17 cellular contexts compared by ENCODE assay signal in genomic region chr5:315488-316209, GRCh38. TPM values are rescaled to one million over a fixed set of nuclear protein-coding genes. Genes with fewer than 3 reads are reported as not detected.
DNase-seq lines count a peak whose midpoint lies in the region; ATAC-seq, FAIRE-seq and TF ChIP-seq lines count a peak whose summit lies in the region.
"Had no signal": no experiment of that assay in that cellular context is flagged by ENCODE, and none has a peak within 500 bp of the region (broad histone marks: within the 10 kb centered on the region; RNA-seq: fewer than 3 reads in every experiment).

No MANE protein-coding gene starts in this region.

- H3K9me3 Mint-ChIP-seq in endodermal cell = no peaks in the 10 kb centered on the region
- no peaks in the 10 kb centered on the region for H3K9me3 Mint-ChIP-seq in CD8-positive, alpha-beta memory T cell

- H3K9ac ChIP-seq in BLaER1 (0 out of 2 replicates have a peak overlapping the region, but pooled peaks have one; percentile 22), endodermal cell (ENCODE audit: extremely low read depth, low read length, poor library complexity, severe bottlenecking) (no peak overlapping the region)

- H3K27ac ChIP-seq in A549 = no peak overlapping the region
- peak overlapping the region; percentile 33; the same call in 1 of the 2 replicates for H3K27ac ChIP-seq in BLaER1
- H3K27ac ChIP-seq in endodermal cell (ENCODE audit: low read depth, low read length) = no peak overlapping the region
- H3K27ac ChIP-seq in CD8-positive, alpha-beta memory T cell (ENCODE audit: low read depth, low read length) = no peak overlapping the region

- H3K4me1 Mint-ChIP-seq in endodermal cell = no peaks in the 10 kb centered on the region
- peaks cover 5 to 25% (median 5%) of the 10 kb centered on the region in 3 donors for H3K4me1 Mint-ChIP-seq in CD8-positive, alpha-beta memory T cell

- no peak overlapping the region for H3K4me3 Mint-ChIP-seq in endodermal cell
- no peak overlapping the region for H3K4me3 Mint-ChIP-seq in CD8-positive, alpha-beta memory T cell

- ATAC-seq in A549 (no peak), GM18868 (IDR thresholded peaks at IDR 0.05; ENCODE audit: unreplicated experiment) (no peak)
- ATAC-seq: K562 had no signal

- H3K9me3 ChIP-seq in A549 (no peaks in the 10 kb centered on the region), BLaER1 (no peaks in the 10 kb centered on the region), endodermal cell (ENCODE audit: control insufficient read depth, low read length) (no peaks in the 10 kb centered on the region)
- H3K9me3 ChIP-seq in CD8-positive, alpha-beta memory T cell (ENCODE audit: low read length) = no peaks in the 10 kb centered on the region

- no peak overlapping the region for H3K27ac Mint-ChIP-seq in endodermal cell
- H3K27ac Mint-ChIP-seq in CD8-positive, alpha-beta memory T cell = no peak overlapping the region

- no peak for FAIRE-seq in A549 (lab: Jason Lieb, UNC)
- FAIRE-seq: GM19239, RCC 7860 had no signal

- H3K27me3 Mint-ChIP-seq in endodermal cell (ENCODE audit: insufficient read depth) = peaks cover 23% of the 10 kb centered on the region
- peaks cover 10 to 16% of the 10 kb centered on the region in 2 donors for H3K27me3 Mint-ChIP-seq in CD8-positive, alpha-beta memory T cell

- H4K20me1 ChIP-seq in BLaER1 = peaks cover 92% of the 10 kb centered on the region

- H3K4me2 ChIP-seq in A549 (no peak overlapping the region), BLaER1 (peak overlapping the region; percentile 87)

- H3K27me3 ChIP-seq in BLaER1 (peaks cover 24% of the 10 kb centered on the region), endodermal cell (ENCODE audit: control insufficient read depth, insufficient read depth, low read length, poor library complexity, severe bottlenecking) (peaks cover 23% of the 10 kb centered on the region)
- peaks cover 4% of the 10 kb centered on the region for H3K27me3 ChIP-seq in CD8-positive, alpha-beta memory T cell (ENCODE audit: insufficient read depth, low read length, poor library complexity, severe bottlenecking)

- no peak overlapping the region for H3K4me3 ChIP-seq in A549
- H3K4me3 ChIP-seq in BLaER1 = 0 out of 2 replicates have a peak overlapping the region, but pooled peaks have one; percentile 9
- no peak overlapping the region for H3K4me3 ChIP-seq in NB4 (ENCODE audit: low read depth, low read length)
- no peak overlapping the region for H3K4me3 ChIP-seq in endodermal cell (ENCODE audit: low read length)
- H3K4me3 ChIP-seq in CD8-positive, alpha-beta memory T cell (ENCODE audit: low read length) = no peak overlapping the region
- H3K4me3 ChIP-seq: K562 had no signal

- WGBS in A549 (ENCODE audit: missing lambda C conversion rate) = 77% methylated on average over 11 of the region's 14 CpGs
- WGBS in endodermal cell (ENCODE audit: insufficient coverage in 1 of 2, insufficient read length in 1 of 2), 2 experiments = 94% methylated on average over 8 to 14 of the region's 14 CpGs

- H3K4me1 ChIP-seq in A549 (peaks cover 21% of the 10 kb centered on the region), BLaER1 (peaks cover 91% of the 10 kb centered on the region), endodermal cell (ENCODE audit: control insufficient read depth, insufficient read depth, low read length) (no peaks in the 10 kb centered on the region)
- no peaks in the 10 kb centered on the region for H3K4me1 ChIP-seq in CD8-positive, alpha-beta memory T cell (ENCODE audit: insufficient read depth, low read length)

- TF ChIP-seq CTCF in A549 (IDR thresholded peaks at IDR 0.05) = no peak
- TF ChIP-seq CTCF in NB4 (IDR thresholded peaks at IDR 0.05; ENCODE audit: low read depth, low read length) = no peak
- TF ChIP-seq CTCF in endodermal cell (conservative IDR thresholded peaks at IDR 0.05) = no peak

- CTCF ChIA-PET in A549 (lab: Yijun Ruan, JAX) = interaction anchor here (1.0 to 8.1 kb wide), 12 partner anchors 9 to 130 kb away, joined by 3 to 186 read pairs (median 8); no protein-coding TSS in a partner anchor
- CTCF ChIA-PET in CD8-positive, alpha-beta memory T cell (lab: Charles Lee) = interaction anchor here (2.3 kb wide), 1 partner anchor 116 kb away, joined by 23 read pairs; no protein-coding TSS in a partner anchor

- 0 out of 2 replicates have a peak, but pooled peaks have one; percentile 8 for TF ChIP-seq POLR2A in A549 (IDR thresholded peaks at IDR 0.05; ENCODE audit: low read length)
- no peak for TF ChIP-seq POLR2A in NB4 (IDR thresholded peaks at IDR 0.05; ENCODE audit: extremely low read depth, insufficient read length)

- TF ChIP-seq RAD21 in A549 (conservative IDR thresholded peaks at IDR 0.05 in 1 of 2, IDR thresholded peaks at IDR 0.05 in 1 of 2) = no peak

- POLR2A ChIA-PET in A549 (lab: Yijun Ruan, JAX) = no interaction called here
- POLR2A ChIA-PET in CD8-positive, alpha-beta memory T cell (lab: Charles Lee) = no interaction called here

- H3K36me3 ChIP-seq in BLaER1 = peaks cover 21% of the 10 kb centered on the region
- H3K36me3 ChIP-seq in endodermal cell (ENCODE audit: control insufficient read depth, insufficient read depth, low read length) = peaks cover 17% of the 10 kb centered on the region
- H3K36me3 ChIP-seq in CD8-positive, alpha-beta memory T cell (ENCODE audit: insufficient read depth, low read length) = peaks cover 16% of the 10 kb centered on the region

- DNase-seq in A549 (ENCODE audit: low read depth in 1 of 2, low spot score in 1 of 2) (no peak), NB4 (ENCODE audit: low read depth) (peak; percentile 35), endodermal cell (peak; percentile 35), ecto neural progenitor cell (ENCODE audit: low spot score) (no peak), dermis blood vessel endothelial cell (no peak)
- no peak for DNase-seq in CD8-positive, alpha-beta memory T cell
- DNase-seq: EL, NCI-H1105, NCI-H1930, NCI-H2171 treated with DMSO at 0.1 percent for 48 hours, NCI-H510A, SIG-M5 had no signal

- peaks cover 33% of the 10 kb centered on the region for H3K36me3 Mint-ChIP-seq in endodermal cell (ENCODE audit: low read depth)
- peaks cover 3 to 53% (median 10%) of the 10 kb centered on the region in 3 donors for H3K36me3 Mint-ChIP-seq in CD8-positive, alpha-beta memory T cell

- TF ChIP-seq EP300 in A549 (IDR thresholded peaks at IDR 0.05) = no peak

TF ChIP-seq in A549, 52 proteins besides CTCF, POLR2A, EP300 and RAD21:
- TF ChIP-seq NPAS2 (CRISPR knock-in tag; IDR thresholded peaks at IDR 0.05; ENCODE audit: borderline replicate concordance) = no peak
- TF ChIP-seq EHMT2 (IDR thresholded peaks at IDR 0.05; ENCODE audit: low read depth) = no peak
- TF ChIP-seq KDM1A (IDR thresholded peaks at IDR 0.05; ENCODE audit: low read depth) = no peak
- no peak for TF ChIP-seq POLR2AphosphoS2 (conservative IDR thresholded peaks at IDR 0.05; ENCODE audit: low read length)
- no peak for TF ChIP-seq RNF2 (IDR thresholded peaks at IDR 0.05; ENCODE audit: borderline replicate concordance, low read depth)
- no peak for TF ChIP-seq FOXS1 (CRISPR knock-in tag; IDR thresholded peaks at IDR 0.05)
- no peak for TF ChIP-seq FOSL2 (IDR thresholded peaks at IDR 0.05)
- no peak for TF ChIP-seq FOSL2 (CRISPR knock-in tag; IDR thresholded peaks at IDR 0.05)
- no peak for TF ChIP-seq NR3C1 (IDR thresholded peaks at IDR 0.05)
- TF ChIP-seq EHF (CRISPR knock-in tag; IDR thresholded peaks at IDR 0.05) = no peak
- TF ChIP-seq ESRRA (IDR thresholded peaks at IDR 0.05; ENCODE audit: borderline replicate concordance, low read length) = no peak
- no peak for TF ChIP-seq SMC3 (IDR thresholded peaks at IDR 0.05)
- TF ChIP-seq RFX5 (IDR thresholded peaks at IDR 0.05) = no peak
- TF ChIP-seq CBX8 (IDR thresholded peaks at IDR 0.05) = no peak
- no peak for TF ChIP-seq RCOR1 (IDR thresholded peaks at IDR 0.05; ENCODE audit: low read depth, low read length)
- no peak for TF ChIP-seq TP53 (CRISPR knock-in tag; IDR thresholded peaks at IDR 0.05)
TF ChIP-seq in A549: peak in this region for 0.

RNA-seq across cellular contexts. Expression of gene AHRR, which starts 5.9 kb away (rescaled TPM):
- polyA plus RNA-seq in A549 (2011; rRNA removed) = 1.2 and 1.4 TPM in 2 replicates
- 2.2 and 3.8 TPM in 2 replicates for polyA plus RNA-seq in A549 (2012; cell fraction: cytosol; rRNA removed)
- polyA plus RNA-seq in A549 (2012; cell fraction: nucleus; rRNA removed) = 7.3 and 7.8 TPM in 2 replicates
- 1.7 to 2.3 TPM (median 1.8 TPM) in 3 replicates for polyA plus RNA-seq in A549 (2017; fragmentation: RNase III; extraction: RNeasy Plus Mini Kit Qiagen cat#74134 plus additional on column Dnase treatment)
- polyA minus RNA-seq in A549 (2011; rRNA and poly(A)+ RNA removed) = 0.70 and 1.5 TPM in 2 replicates
- 1 to 10 TPM; 1.4 to 2.0 TPM for total RNA-seq in endodermal cell
- 1.3 TPM for polyA plus RNA-seq in endodermal cell (2013, experiment 1 of 2)
- polyA plus RNA-seq in endodermal cell (2013, experiment 2 of 2) = 1.2 TPM
- total RNA-seq in dermis blood vessel endothelial cell = 7.4 and 13.4 TPM in 2 replicates
- total RNA-seq in CD8-positive, alpha-beta memory T cell = 10 to 100 TPM; 31.7 to 38.2 TPM
- not detected for polyA plus RNA-seq in CD8-positive, alpha-beta memory T cell

RNA-seq across cellular contexts. Expression of gene PDCD6, which starts 44.2 kb away (rescaled TPM):
- polyA plus RNA-seq in A549 (2011; rRNA removed) (234 and 273 TPM in 2 replicates), A549 (2017; fragmentation: RNase III; extraction: RNeasy Plus Mini Kit Qiagen cat#74134 plus additional on column Dnase treatment) (174 to 184 TPM (median 174 TPM) in 3 replicates)
- polyA plus RNA-seq in A549 (2012; cell fraction: cytosol; rRNA removed) = 336 and 362 TPM in 2 replicates
- 211 and 239 TPM in 2 replicates for polyA plus RNA-seq in A549 (2012; cell fraction: nucleus; rRNA removed)
- polyA minus RNA-seq in A549 (2011; rRNA and poly(A)+ RNA removed) = 106 and 151 TPM in 2 replicates
- total RNA-seq in endodermal cell (10 to 100 TPM; 69.2 to 80.9 TPM), dermis blood vessel endothelial cell (98.2 and 131 TPM in 2 replicates)
- 76.5 TPM for polyA plus RNA-seq in endodermal cell (2013, experiment 1 of 2)
- 72.9 TPM for polyA plus RNA-seq in endodermal cell (2013, experiment 2 of 2)
- 100 to 1,000 TPM in 1 of 2 experiments, 10 to 100 TPM in 1; 100.0 to 105 TPM for total RNA-seq in CD8-positive, alpha-beta memory T cell
- 194 TPM for polyA plus RNA-seq in CD8-positive, alpha-beta memory T cell

Comparison
In these comparisons a context has a peak if more than half of its experiments do, and no peak if none do; other contexts are left out.
1. DNase-seq: peak in NB4 (single experiment) and endodermal cell (single experiment); none in A549 (0 of 2), ecto neural progenitor cell (single experiment), dermis blood vessel endothelial cell (single experiment) and CD8-positive, alpha-beta memory T cell (0 of 5).